8 cellular contexts compared by ENCODE assay signal in genomic region chr16:85114909-85115567, GRCh38. TPM values are rescaled to one million over a fixed set of nuclear protein-coding genes. Genes with fewer than 3 reads are reported as not detected.
A peak's percentile ranks its signal among the peaks of the same experiment; 100 is the strongest.
DNase-seq lines count a peak whose midpoint lies in the region; FAIRE-seq and TF ChIP-seq lines count a peak whose summit lies in the region.

No MANE protein-coding gene starts in this region.

- peak; percentile 95 for FAIRE-seq in GM19239 (lab: Jason Lieb, UNC)

- no peaks in the 10 kb centered on the region for H3K36me3 ChIP-seq in neutrophil
- no peaks in the 10 kb centered on the region for H3K36me3 ChIP-seq in stomach smooth muscle (ENCODE audit: control insufficient read depth in 2 of 2, insufficient read depth in 2 of 2, low read length in 2 of 2)

- H3K9ac ChIP-seq in stomach smooth muscle (ENCODE audit: low read length in 2 of 2): peak overlapping the region in 1 of 2 donors; percentile 38

- no peaks in the 10 kb centered on the region for H3K27me3 ChIP-seq in neutrophil
- no peaks in the 10 kb centered on the region for H3K27me3 ChIP-seq in stomach smooth muscle (ENCODE audit: control insufficient read depth in 1 of 2, insufficient read depth in 2 of 2, low read length in 2 of 2)

- TF ChIP-seq CTCF in AG09309 (IDR thresholded peaks at IDR 0.05; ENCODE audit: control insufficient read depth, insufficient read depth, low read depth, low read length, missing control alignments): peak; percentile 100
- peak; percentile 99 for TF ChIP-seq CTCF in fibroblast of villous mesenchyme (IDR thresholded peaks at IDR 0.05; ENCODE audit: insufficient read depth, low read depth, low read length)
- peak; percentile 89 for TF ChIP-seq CTCF in neutrophil (IDR thresholded peaks at IDR 0.05)

- H3K4me3 ChIP-seq in AG09309 (ENCODE audit: control insufficient read depth, low read depth, low read length) (no peak overlapping the region), fibroblast of villous mesenchyme (ENCODE audit: low read depth, low read length) (no peak overlapping the region), neutrophil (ENCODE audit: low read depth in 1 of 2, low read length in 1 of 2) (peak overlapping the region; percentile 47 to 49), stomach smooth muscle (ENCODE audit: low read length in 2 of 2) (peak overlapping the region; percentile 51 to 60)

- H3K27ac ChIP-seq in neutrophil (peak overlapping the region; percentile 74), stomach smooth muscle (ENCODE audit: low read length) (no peak overlapping the region)

- peak; percentile 29 for DNase-seq in AG09309 (ENCODE audit: low read depth)
- peak; percentile 97 for DNase-seq in GM19239 (ENCODE audit: insufficient read length, low spot score)
- peak; percentile 87 for DNase-seq in LoVo (ENCODE audit: low spot score)
- DNase-seq in SHP77 treated with DMSO at 0.1 percent for 48 hours (lab: John Stamatoyannopoulos, UW): peak; percentile 77
- peak; percentile 67 for DNase-seq in activated effector memory CD4-positive, alpha-beta T cell treated with Interleukin-2 at 50 U/mL for 16 hours
- peak; percentile 88 for DNase-seq in fibroblast of villous mesenchyme (ENCODE audit: low read depth)

- no peaks in the 10 kb centered on the region for H3K9me3 ChIP-seq in neutrophil
- no peaks in the 10 kb centered on the region for H3K9me3 ChIP-seq in stomach smooth muscle (ENCODE audit: control insufficient read depth in 2 of 2, low read length in 2 of 2)

- peaks cover 4 to 10% of the 10 kb centered on the region in 2 experiments for H3K4me1 ChIP-seq in neutrophil (ENCODE audit: control insufficient read depth in 1 of 2, insufficient read depth in 1 of 2, low read depth in 1 of 2, low read length in 1 of 2)
- no peaks in the 10 kb centered on the region for H3K4me1 ChIP-seq in stomach smooth muscle (ENCODE audit: control insufficient read depth, insufficient read depth, low read length)

RNA-seq across cellular contexts. Expression of gene CIBAR2, which starts 2.8 kb away (rescaled TPM):
- not detected in 2 replicates for total RNA-seq in fibroblast of villous mesenchyme

Comparison
In these comparisons a context has a peak if more than half of its experiments do, and no peak if none do; other contexts are left out.
1. DNase-seq: peak in every context shown above with its lines; median percentile 97 in GM19239; 88 in fibroblast of villous mesenchyme; 87 in LoVo; 77 in SHP77 treated with DMSO at 0.1 percent for 48 hours; 67 in activated effector memory CD4-positive, alpha-beta T cell treated with Interleukin-2 at 50 U/mL for 16 hours; 29 in AG09309.
2. H3K4me3 ChIP-seq: peak in neutrophil (2 of 2) and stomach smooth muscle (2 of 2); none in AG09309 (single experiment) and fibroblast of villous mesenchyme (single experiment).
3. Peak in every context shown above with its lines, with median percentiles within 50 percentile points of each other: CTCF ChIP-seq.